1 cellular context compared by ENCODE assay signal in the genomic region with DNA sequence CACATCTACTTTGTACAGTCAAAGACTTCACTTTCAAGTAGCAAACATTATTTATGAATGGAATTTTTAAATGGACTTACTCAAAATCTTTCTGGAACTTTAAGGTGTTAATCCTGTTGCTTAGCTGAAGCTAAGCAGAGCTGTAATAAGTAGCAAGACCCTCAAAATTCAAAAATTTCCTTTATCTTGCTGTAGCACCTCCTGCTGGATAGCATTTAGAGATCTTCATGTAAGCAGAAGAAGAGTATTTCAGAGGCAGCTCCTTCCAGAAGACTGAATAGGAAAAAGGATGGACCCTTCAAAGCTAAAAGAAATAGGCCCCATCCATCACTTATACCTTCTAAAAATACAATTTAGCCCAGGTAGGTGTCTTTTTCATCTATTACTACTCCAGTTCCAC.
TF ChIP-seq lines count a peak whose summit lies in the region.

No MANE protein-coding gene starts in this region.

TF ChIP-seq in H1, 55 proteins besides CTCF, POLR2A, EP300 and RAD21:
- no peak for TF ChIP-seq NANOG (IDR thresholded peaks at IDR 0.05; ENCODE audit: insufficient read depth, low read depth, low read length, poor library complexity, severe bottlenecking)
- TF ChIP-seq, protein P1, sequence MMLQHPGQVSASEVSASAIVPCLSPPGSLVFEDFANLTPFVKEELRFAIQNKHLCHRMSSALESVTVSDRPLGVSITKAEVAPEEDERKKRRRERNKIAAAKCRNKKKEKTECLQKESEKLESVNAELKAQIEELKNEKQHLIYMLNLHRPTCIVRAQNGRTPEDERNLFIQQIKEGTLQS (IDR thresholded peaks at IDR 0.05; ENCODE audit: insufficient read depth, low read depth, low read length) = no peak
- no peak for TF ChIP-seq GABPA (IDR thresholded peaks at IDR 0.05; ENCODE audit: borderline replicate concordance, insufficient read depth, low read length)
- no peak for TF ChIP-seq ZNF274 (IDR thresholded peaks at IDR 0.05; ENCODE audit: borderline replicate concordance, extremely low read depth, low read length)
- no peak for TF ChIP-seq GTF2F1 (IDR thresholded peaks at IDR 0.05; ENCODE audit: borderline replicate concordance, low read depth, low read length)
- no peak for TF ChIP-seq SIX5 (IDR thresholded peaks at IDR 0.05; ENCODE audit: low read depth, low read length)
